ENCODE assay signal across 11 cellular contexts in genomic region chr7:67610897-67611296, GRCh38.
"Had no signal": no experiment of that assay in that cellular context is flagged by ENCODE, and none has a peak within 500 bp of the region (broad histone marks: within the 10 kb centered on the region; RNA-seq: fewer than 3 reads in every experiment).

No MANE protein-coding gene starts in this region.

- H3K4me3 Mint-ChIP-seq: GM23338, H9, HFFc6 had no signal

- H3K27ac ChIP-seq: GM23248 had no signal

- H2AFZ ChIP-seq: GM23248, GM23338 had no signal

- H3K9me3 ChIP-seq: HAP-1 had no signal

- H3K4me2 ChIP-seq: GM23338 had no signal

- H3K36me3 ChIP-seq: HAP-1 had no signal

- DNase-seq: GM23248, GOT3, H7, H9, HCEC 1CT, HFFc6 had no signal

- ATAC-seq: GM23338, HCT116 had no signal

- H3K4me3 ChIP-seq: GM23248, GM23338, HAP-1 had no signal

- H3K4me1 ChIP-seq: HAP-1 had no signal

- H3K27ac Mint-ChIP-seq: GM23338, H9, HFFc6 had no signal

- FAIRE-seq: H1, H54 had no signal

- H3K9ac ChIP-seq: GM23248 had no signal

- H3K4me1 Mint-ChIP-seq: GM23338 had no signal
